8 cellular contexts compared by ENCODE assay signal in genomic region chr11:126310229-126310991, GRCh38. TPM values are rescaled to one million over a fixed set of nuclear protein-coding genes. Genes with fewer than 3 reads are reported as not detected.
A peak's percentile ranks its signal among the peaks of the same experiment; 100 is the strongest.
DNase-seq lines count a peak whose midpoint lies in the region; ATAC-seq, FAIRE-seq and TF ChIP-seq lines count a peak whose summit lies in the region.

No MANE protein-coding gene starts in this region.

- H3K4me1 Mint-ChIP-seq in T-cell: peaks cover 26 to 39% (median 28%) of the 10 kb centered on the region in 3 donors

- peak; percentile 38 for ATAC-seq in GM21619 (IDR thresholded peaks at IDR 0.05; ENCODE audit: unreplicated experiment)
- ATAC-seq in T-cell (replicated peaks in 1 of 4): peak; percentile 71 to 79 (median 77)
- no peak for ATAC-seq in GM18873 (IDR thresholded peaks at IDR 0.05; ENCODE audit: low FRiP score, unreplicated experiment)

- H3K9me3 ChIP-seq in MG63 (no peaks in the 10 kb centered on the region), right atrium auricular region (no peaks in the 10 kb centered on the region)

- peaks cover 47% of the 10 kb centered on the region for H3K36me3 Mint-ChIP-seq in T-cell

- H3K36me3 ChIP-seq in MG63 (peaks cover 33% of the 10 kb centered on the region), right atrium auricular region (no peaks in the 10 kb centered on the region)

- TF ChIP-seq CTCF in D721Med (IDR thresholded peaks at IDR 0.05; ENCODE audit: insufficient read depth, missing control alignments) (peak; percentile 94), right atrium auricular region (IDR thresholded peaks at IDR 0.05) (peak; percentile 83 to 95)

- H3K27ac ChIP-seq in right atrium auricular region: peak overlapping the region in 1 of 2 donors; percentile 2

- H3K27me3 Mint-ChIP-seq in T-cell: no peaks in the 10 kb centered on the region

- H3K4me3 Mint-ChIP-seq in T-cell: no peak overlapping the region

- POLR2A ChIA-PET in T-cell (lab: Charles Lee): interaction anchor here in 1 of 2 donors (0.6 kb wide), 1 partner anchor 27 kb away, joined by 3 read pairs; no protein-coding TSS in a partner anchor

- H3K4me1 ChIP-seq in right atrium auricular region: peaks cover 0 to 10% of the 10 kb centered on the region in 2 donors

- peak overlapping the region; percentile 16 to 61 for H3K27ac Mint-ChIP-seq in T-cell

- CTCF ChIA-PET in T-cell (lab: Charles Lee): interaction anchor here (0.6 to 3.0 kb wide), 8 partner anchors 7 to 170 kb away, joined by 3 to 13 read pairs (median 4); no protein-coding TSS in a partner anchor

- no peak for FAIRE-seq in D721Med (lab: Jason Lieb, UNC)

- H3K27me3 ChIP-seq in MG63 (no peaks in the 10 kb centered on the region), right atrium auricular region (no peaks in the 10 kb centered on the region)

- DNase-seq in D721Med (ENCODE audit: insufficient read length, low spot score): no peak
- DNase-seq in MG63: peak; percentile 62
- DNase-seq in T-cell: peak in 26 of 34 experiments; percentile 19 to 54 (median 36)
- peak in 55 of 58 donors; percentile 7 to 83 (median 52) for DNase-seq in anterior cingulate cortex (lab: John Stamatoyannopoulos, UW)
- DNase-seq in right atrium auricular region (ENCODE audit: low spot score): peak; percentile 87
- DNase-seq in renal cortical epithelial cell (ENCODE audit: low read depth): peak; percentile 51

- H3K9me3 Mint-ChIP-seq in T-cell: no peaks in the 10 kb centered on the region

- H3K4me3 ChIP-seq in MG63 (no peak overlapping the region), right atrium auricular region (no peak overlapping the region)

RNA-seq across cellular contexts. Expression of gene DCPS, which starts 6.5 kb away (rescaled TPM):
- total RNA-seq in MG63 (2014; rRNA removed; shearing (Covaris generic); ENCODE audit: low replicate concordance): 27.9 and 31.4 TPM in 2 replicates
- total RNA-seq in T-cell (10 to 100 TPM; 12.4 to 23.7 (median 19.8) TPM), right atrium auricular region (10 to 100 TPM; 12.1 to 14.1 TPM), renal cortical epithelial cell (9.2 and 9.4 TPM in 2 replicates)

RNA-seq across cellular contexts. Expression of gene TIRAP, which starts 27.5 kb away (rescaled TPM):
- 2.6 and 3.6 TPM in 2 replicates for total RNA-seq in MG63 (2014; rRNA removed; shearing (Covaris generic); ENCODE audit: low replicate concordance)
- total RNA-seq in T-cell: 10 to 100 TPM; 11.3 to 23.4 (median 21.9) TPM
- 1 to 10 TPM; 6.3 to 7.4 TPM for total RNA-seq in right atrium auricular region
- total RNA-seq in renal cortical epithelial cell: 1.4 and 5.1 TPM in 2 replicates

RNA-seq across cellular contexts. Expression of gene FOXRED1, which starts 41.5 kb away (rescaled TPM):
- total RNA-seq in MG63 (2014; rRNA removed; shearing (Covaris generic); ENCODE audit: low replicate concordance): 26.8 and 33.2 TPM in 2 replicates
- 10 to 100 TPM; 32.5 to 38.5 (median 34.5) TPM for total RNA-seq in T-cell
- 10 to 100 TPM; 19.1 to 26.6 TPM for total RNA-seq in right atrium auricular region
- 16.3 and 20.1 TPM in 2 replicates for total RNA-seq in renal cortical epithelial cell

RNA-seq across cellular contexts. Expression of gene SRPRA, which starts 41.7 kb away (rescaled TPM):
- total RNA-seq in MG63 (2014; rRNA removed; shearing (Covaris generic); ENCODE audit: low replicate concordance): 88.3 and 102 TPM in 2 replicates
- total RNA-seq in T-cell (100 to 1,000 TPM; 134 to 176 (median 142) TPM), right atrium auricular region (10 to 100 TPM; 70.3 to 91.9 TPM), renal cortical epithelial cell (26.4 and 66.6 TPM in 2 replicates)

RNA-seq across cellular contexts. Expression of gene ST3GAL4, which starts 45.1 kb away (rescaled TPM):
- 44.1 and 57.9 TPM in 2 replicates for total RNA-seq in MG63 (2014; rRNA removed; shearing (Covaris generic); ENCODE audit: low replicate concordance)
- 1 to 10 TPM; 2.6 to 4.8 (median 3.6) TPM for total RNA-seq in T-cell
- 100 to 1,000 TPM in 1 of 2 donors, 10 to 100 TPM in 1; 67.5 to 103 TPM for total RNA-seq in right atrium auricular region
- 13.9 and 17.8 TPM in 2 replicates for total RNA-seq in renal cortical epithelial cell
